In genomic region chr7:155581954-155582353, GRCh38 we compare ENCODE assay signal across 35 cellular contexts. TPM values are rescaled to one million over a fixed set of nuclear protein-coding genes. Genes with fewer than 3 reads are reported as not detected.
"Had no signal": no experiment of that assay in that cellular context is flagged by ENCODE, and none has a peak within 500 bp of the region (broad histone marks: within the 10 kb centered on the region; RNA-seq: fewer than 3 reads in every experiment).

No MANE protein-coding gene starts in this region.

- H3K27ac ChIP-seq: brain microvascular endothelial cell, WERI-Rb-1 had no signal

- H3K36me3 ChIP-seq: brain microvascular endothelial cell, WERI-Rb-1 had no signal

- ATAC-seq: activated CD8-positive, alpha-beta memory T cell treated with anti-CD3 and anti-CD28 coated beads, Interleukin-2, amount 10 ng/mL, durations not matched to agents 7 days and 5 days; activated T-helper 17 cell treated with anti-CD3 and anti-CD28 coated beads, Interleukin-2, amount 50 U/mL, for 72 hours; Panc1 had no signal

- H3K4me3 Mint-ChIP-seq: activated CD4-positive, alpha-beta memory T cell treated with anti-CD3 and anti-CD28 coated beads, Interleukin-2, amount 10 ng/mL, durations not matched to agents 7 days and 5 days; activated CD8-positive, alpha-beta memory T cell treated with anti-CD3 and anti-CD28 coated beads, Interleukin-2, amount 10 ng/mL, durations not matched to agents 7 days and 5 days; activated naive CD8-positive, alpha-beta T cell treated with anti-CD3 and anti-CD28 coated beads for 36 hours; activated T-helper 17 cell treated with anti-CD3 and anti-CD28 coated beads, Interleukin-2, amount 50 U/mL, for 72 hours; central memory CD8-positive, alpha-beta T cell had no signal

- H3K27ac Mint-ChIP-seq: activated CD4-positive, alpha-beta memory T cell treated with anti-CD3 and anti-CD28 coated beads, Interleukin-2, amount 10 ng/mL, durations not matched to agents 7 days and 5 days; activated CD8-positive, alpha-beta memory T cell treated with anti-CD3 and anti-CD28 coated beads, Interleukin-2, amount 10 ng/mL, durations not matched to agents 7 days and 5 days; activated naive CD8-positive, alpha-beta T cell treated with anti-CD3 and anti-CD28 coated beads for 36 hours; activated T-helper 17 cell treated with anti-CD3 and anti-CD28 coated beads, Interleukin-2, amount 50 U/mL, for 72 hours had no signal

- H3K4me1 Mint-ChIP-seq: central memory CD8-positive, alpha-beta T cell had no signal

- H3K9me3 Mint-ChIP-seq: activated CD4-positive, alpha-beta memory T cell treated with anti-CD3 and anti-CD28 coated beads, Interleukin-2, amount 10 ng/mL, durations not matched to agents 7 days and 5 days; activated naive CD8-positive, alpha-beta T cell treated with anti-CD3 and anti-CD28 coated beads for 36 hours; activated T-helper 17 cell treated with anti-CD3 and anti-CD28 coated beads, Interleukin-2, amount 50 U/mL, for 72 hours; central memory CD8-positive, alpha-beta T cell had no signal

- DNase-seq: activated CD4-positive, alpha-beta memory T cell treated with anti-CD3 and anti-CD28 coated beads, Interleukin-2, amount 10 ng/mL, durations not matched to agents 7 days and 5 days; activated CD4-positive, alpha-beta T cell treated with anti-CD3 and anti-CD28 coated beads for 1 hour; activated CD4-positive, alpha-beta T cell treated with anti-CD3 and anti-CD28 coated beads for 48 hours; activated CD4-positive, CD25-positive, alpha-beta regulatory T cell; activated CD8-positive, alpha-beta memory T cell treated with anti-CD3 and anti-CD28 coated beads for 24 hours; activated CD8-positive, alpha-beta memory T cell treated with anti-CD3 and anti-CD28 coated beads, Interleukin-2, amount 10 ng/mL, durations not matched to agents 7 days and 5 days; activated CD8-positive, alpha-beta memory T cell treated with anti-CD3 and anti-CD28 coated beads, Interleukin-2, amount 50 U/mL, for 48 hours; activated naive CD4-positive, alpha-beta T cell; activated naive CD4-positive, alpha-beta T cell treated with anti-CD3 and anti-CD28 coated beads, Interleukin-2, amount 50 U/mL, for 16 hours; activated naive CD8-positive, alpha-beta T cell treated with anti-CD3 and anti-CD28 coated beads for 36 hours; activated T-cell treated with anti-CD3 and anti-CD28 coated beads, Interleukin-2, amount 50 U/mL, for 48 hours; amniotic stem cell; brain microvascular endothelial cell; Karpas-422; KBM-7; NCI-H1048; NCI-H1105 treated with DMSO at 0.1 percent for 48 hours; NCI-H1436; NCI-H1694; NCI-H1930; NCI-H2081 treated with DMSO at 0.1 percent for 48 hours; NCI-H226; NCI-H446 treated with DMSO at 0.1 percent for 48 hours; NCI-H524; NCI-H69; T1000; WERI-Rb-1 had no signal

- H3K36me3 Mint-ChIP-seq: activated CD8-positive, alpha-beta memory T cell treated with anti-CD3 and anti-CD28 coated beads, Interleukin-2, amount 10 ng/mL, durations not matched to agents 7 days and 5 days; activated naive CD8-positive, alpha-beta T cell treated with anti-CD3 and anti-CD28 coated beads for 36 hours had no signal

RNA-seq across cellular contexts. Expression of gene CNPY1, which starts 35.6 kb away (rescaled TPM):
- total RNA-seq: activated CD4-positive, alpha-beta memory T cell treated with anti-CD3 and anti-CD28 coated beads, Interleukin-2, amount 10 ng/mL, durations not matched to agents 7 days and 5 days; activated CD8-positive, alpha-beta memory T cell treated with anti-CD3 and anti-CD28 coated beads, Interleukin-2, amount 10 ng/mL, durations not matched to agents 7 days and 5 days; activated naive CD8-positive, alpha-beta T cell treated with anti-CD3 and anti-CD28 coated beads for 36 hours; activated T-helper 17 cell treated with anti-CD3 and anti-CD28 coated beads, Interleukin-2, amount 50 U/mL, for 72 hours; aorta; MCF 10A; RPMI7951; T-helper 1 cell treated with Interleukin-12 subunit alpha and Interleukin-12 subunit beta and Interleukin-4 antibody, amounts not matched to agents 30 ng/mL and 1 ng/mL, for 36 hours; T-helper 2 cell treated with Interferon-gamma antibody and Interleukin-4, amounts not matched to agents 100 ng/mL and 5 ng/mL, for 36 hours had no signal
- polyA plus RNA-seq: aorta had no signal
